1 cellular context compared by ENCODE assay signal in genomic region chr1:211885746-211886522, GRCh38.
TF ChIP-seq lines count a peak whose summit lies in the region.

No MANE protein-coding gene starts in this region.

TF ChIP-seq in HepG2, 621 proteins besides CTCF, POLR2A, EP300 and RAD21 (continued from another document and continues in another):
- no peak for TF ChIP-seq ATF6 (CRISPR knock-in tag; conservative IDR thresholded peaks at IDR 0.05)
- TF ChIP-seq RFXANK (CRISPR knock-in tag; IDR thresholded peaks at IDR 0.05) = no peak
- no peak for TF ChIP-seq MED8 (CRISPR knock-in tag; IDR thresholded peaks at IDR 0.05; ENCODE audit: insufficient replicate concordance)
- no peak for TF ChIP-seq MEIS1 (CRISPR knock-in tag; IDR thresholded peaks at IDR 0.05; ENCODE audit: borderline replicate concordance)
- no peak for TF ChIP-seq ZFP1 (CRISPR knock-in tag; IDR thresholded peaks at IDR 0.05)
- TF ChIP-seq ZFY (CRISPR knock-in tag; IDR thresholded peaks at IDR 0.05) = no peak
- no peak for TF ChIP-seq MTF2 (CRISPR knock-in tag; IDR thresholded peaks at IDR 0.05; ENCODE audit: borderline replicate concordance)
- TF ChIP-seq, protein P1, sequence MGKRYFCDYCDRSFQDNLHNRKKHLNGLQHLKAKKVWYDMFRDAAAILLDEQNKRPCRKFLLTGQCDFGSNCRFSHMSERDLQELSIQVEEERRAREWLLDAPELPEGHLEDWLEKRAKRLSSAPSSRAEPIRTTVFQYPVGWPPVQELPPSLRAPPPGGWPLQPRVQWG (CRISPR knock-in tag; IDR thresholded peaks at IDR 0.05; ENCODE audit: borderline replicate concordance, low read depth) = no peak
- peak; percentile 71 for TF ChIP-seq ZNF574 (CRISPR knock-in tag; IDR thresholded peaks at IDR 0.05)
- TF ChIP-seq CREM (IDR thresholded peaks at IDR 0.05) = peak; percentile 63; the same call in 1 of the 2 replicates
- no peak for TF ChIP-seq CREM (CRISPR knock-in tag; IDR thresholded peaks at IDR 0.05)
- no peak for TF ChIP-seq ZNF781 (CRISPR knock-in tag; IDR thresholded peaks at IDR 0.05; ENCODE audit: borderline replicate concordance, not compliant biosample characterization)
- TF ChIP-seq CBX5 (CRISPR knock-in tag; IDR thresholded peaks at IDR 0.05; ENCODE audit: borderline replicate concordance) = peak; percentile 53; the same call in 1 of the 2 replicates
- TF ChIP-seq SNAPC5 (CRISPR knock-in tag; IDR thresholded peaks at IDR 0.05; ENCODE audit: borderline replicate concordance) = no peak
- TF ChIP-seq TOE1 (CRISPR knock-in tag; IDR thresholded peaks at IDR 0.05) = no peak; the same call in 1 of the 2 replicates
- peak; percentile 82 for TF ChIP-seq HDAC1 (CRISPR knock-in tag; IDR thresholded peaks at IDR 0.05)
- TF ChIP-seq ZFYVE20 (CRISPR knock-in tag; IDR thresholded peaks at IDR 0.05; ENCODE audit: borderline replicate concordance, low read depth) = no peak
- no peak for TF ChIP-seq JDP2 (CRISPR knock-in tag; IDR thresholded peaks at IDR 0.05; ENCODE audit: borderline replicate concordance)
- TF ChIP-seq ETV5 (CRISPR knock-in tag; IDR thresholded peaks at IDR 0.05; ENCODE audit: borderline replicate concordance) = peak; percentile 75; the same call in 1 of the 2 replicates
- TF ChIP-seq POLR2AphosphoS5 (IDR thresholded peaks at IDR 0.05; ENCODE audit: low read depth, low read length) = no peak
- TF ChIP-seq ZSCAN20 (CRISPR knock-in tag; IDR thresholded peaks at IDR 0.05; ENCODE audit: borderline replicate concordance) = no peak
- TF ChIP-seq RELA (CRISPR knock-in tag; IDR thresholded peaks at IDR 0.05) = no peak
- no peak for TF ChIP-seq HNRNPK (IDR thresholded peaks at IDR 0.05; ENCODE audit: low read depth, low read length, poor library complexity, severe bottlenecking)
- TF ChIP-seq HMGXB3 (CRISPR knock-in tag; IDR thresholded peaks at IDR 0.05; ENCODE audit: borderline replicate concordance) = peak; percentile 46; the same call in 1 of the 2 replicates
- TF ChIP-seq FOXA1 (IDR thresholded peaks at IDR 0.05) = no peak
- peak; percentile 74 for TF ChIP-seq FOXA1 (CRISPR knock-in tag; IDR thresholded peaks at IDR 0.05)
- no peak for TF ChIP-seq POLR2AphosphoS2 (IDR thresholded peaks at IDR 0.05; ENCODE audit: low read depth, low read length)
- peak; percentile 75 for TF ChIP-seq ASH2L (IDR thresholded peaks at IDR 0.05; ENCODE audit: insufficient read length, low read depth, low read length)
- no peak for TF ChIP-seq SOX6 (IDR thresholded peaks at IDR 0.05)
- peak; percentile 81 for TF ChIP-seq SOX6 (CRISPR knock-in tag; IDR thresholded peaks at IDR 0.05)
- TF ChIP-seq U2AF2 (IDR thresholded peaks at IDR 0.05; ENCODE audit: low read depth, low read length) = no peak
- TF ChIP-seq ZBTB20 (CRISPR knock-in tag; IDR thresholded peaks at IDR 0.05; ENCODE audit: borderline replicate concordance, low read depth) = no peak
- no peak for TF ChIP-seq E2F1 (CRISPR knock-in tag; IDR thresholded peaks at IDR 0.05)
- peak; percentile 69; the same call in 1 of the 2 replicates for TF ChIP-seq ZMYM3 (CRISPR knock-in tag; IDR thresholded peaks at IDR 0.05)
- no peak for TF ChIP-seq ATF5 (CRISPR knock-in tag; IDR thresholded peaks at IDR 0.05; ENCODE audit: low read depth)
- peak; percentile 58; the same call in 1 of the 2 replicates for TF ChIP-seq ZNF232 (CRISPR knock-in tag; IDR thresholded peaks at IDR 0.05; ENCODE audit: borderline replicate concordance)
- TF ChIP-seq ZSCAN29 (CRISPR knock-in tag; conservative IDR thresholded peaks at IDR 0.05) = no peak
- TF ChIP-seq BRD4 (CRISPR knock-in tag; IDR thresholded peaks at IDR 0.05) = no peak
- peak; percentile 55 for TF ChIP-seq MEIS2 (CRISPR knock-in tag; IDR thresholded peaks at IDR 0.05)
- TF ChIP-seq FOXA3 (CRISPR knock-in tag; IDR thresholded peaks at IDR 0.05) = peak; percentile 88
- no peak for TF ChIP-seq JARID2 (CRISPR knock-in tag; IDR thresholded peaks at IDR 0.05; ENCODE audit: insufficient replicate concordance)
- no peak for TF ChIP-seq CREB1 (IDR thresholded peaks at IDR 0.05)
- TF ChIP-seq CREB1 (CRISPR knock-in tag; IDR thresholded peaks at IDR 0.05) = peak; percentile 31; the same call in 1 of the 2 replicates
- peak; percentile 48; the same call in 1 of the 2 replicates for TF ChIP-seq SAP130 (CRISPR knock-in tag; IDR thresholded peaks at IDR 0.05; ENCODE audit: low read depth)
- TF ChIP-seq, protein P2, sequence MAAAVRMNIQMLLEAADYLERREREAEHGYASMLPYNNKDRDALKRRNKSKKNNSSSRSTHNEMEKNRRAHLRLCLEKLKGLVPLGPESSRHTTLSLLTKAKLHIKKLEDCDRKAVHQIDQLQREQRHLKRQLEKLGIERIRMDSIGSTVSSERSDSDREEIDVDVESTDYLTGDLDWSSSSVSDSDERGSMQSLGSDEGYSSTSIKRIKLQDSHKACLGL (CRISPR knock-in tag; IDR thresholded peaks at IDR 0.05) = no peak
- peak; percentile 82 for TF ChIP-seq ZBTB7B (CRISPR knock-in tag; IDR thresholded peaks at IDR 0.05)
- TF ChIP-seq ZNF839 (CRISPR knock-in tag; IDR thresholded peaks at IDR 0.05; ENCODE audit: borderline replicate concordance) = no peak
- TF ChIP-seq HCFC1 (IDR thresholded peaks at IDR 0.05; ENCODE audit: low read depth, low read length) = no peak
- TF ChIP-seq, protein P3, sequence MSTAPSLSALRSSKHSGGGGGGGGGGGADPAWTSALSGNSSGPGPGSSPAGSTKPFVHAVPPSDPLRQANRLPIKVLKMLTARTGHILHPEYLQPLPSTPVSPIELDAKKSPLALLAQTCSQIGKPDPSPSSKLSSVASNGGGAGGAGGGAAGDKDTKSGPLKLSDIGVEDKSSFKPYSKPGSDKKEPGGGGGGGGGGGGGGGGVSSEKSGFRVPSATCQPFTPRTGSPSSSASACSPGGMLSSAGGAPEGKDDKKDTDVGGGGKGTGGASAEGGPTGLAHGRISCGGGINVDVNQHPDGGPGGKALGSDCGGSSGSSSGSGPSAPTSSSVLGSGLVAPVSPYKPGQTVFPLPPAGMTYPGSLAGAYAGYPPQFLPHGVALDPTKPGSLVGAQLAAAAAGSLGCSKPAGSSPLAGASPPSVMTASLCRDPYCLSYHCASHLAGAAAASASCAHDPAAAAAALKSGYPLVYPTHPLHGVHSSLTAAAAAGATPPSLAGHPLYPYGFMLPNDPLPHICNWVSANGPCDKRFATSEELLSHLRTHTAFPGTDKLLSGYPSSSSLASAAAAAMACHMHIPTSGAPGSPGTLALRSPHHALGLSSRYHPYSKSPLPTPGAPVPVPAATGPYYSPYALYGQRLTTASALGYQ (CRISPR knock-in tag; IDR thresholded peaks at IDR 0.05) = peak; percentile 82
- no peak for TF ChIP-seq ZNF207 (IDR thresholded peaks at IDR 0.05; ENCODE audit: borderline replicate concordance)
- no peak for TF ChIP-seq MZF1 (CRISPR knock-in tag; IDR thresholded peaks at IDR 0.05; ENCODE audit: borderline replicate concordance)
- no peak for TF ChIP-seq REST (IDR thresholded peaks at IDR 0.05; ENCODE audit: borderline replicate concordance in 1 of 2, low read depth in 1 of 2, low read length in 2 of 2)
- TF ChIP-seq ZNF121 (CRISPR knock-in tag; IDR thresholded peaks at IDR 0.05) = no peak
- TF ChIP-seq ZNF33B (CRISPR knock-in tag; IDR thresholded peaks at IDR 0.05) = no peak
